In the genomic region with DNA sequence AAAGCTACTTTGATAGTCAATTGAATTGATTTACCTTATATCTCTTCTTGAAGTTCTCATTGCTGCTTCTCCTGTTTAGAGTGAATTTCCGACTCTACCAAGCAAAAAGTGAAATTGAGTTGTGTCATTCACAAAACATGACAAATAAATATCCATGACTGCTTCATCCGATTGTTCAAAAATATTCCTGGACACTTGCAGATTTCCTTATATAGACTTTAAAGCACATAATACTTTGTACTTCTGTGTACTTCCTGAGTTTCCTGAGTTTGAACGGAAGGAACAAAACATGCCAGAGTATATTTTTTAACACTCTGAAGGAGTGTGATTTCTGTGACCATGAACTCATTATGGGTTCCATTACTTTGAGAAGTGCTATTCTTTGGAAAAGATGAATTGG, we compare ENCODE assay signal across 11 cellular contexts. TPM values are rescaled to one million over a fixed set of nuclear protein-coding genes. Genes with fewer than 3 reads are reported as not detected.
"Had no signal": no experiment of that assay in that cellular context is flagged by ENCODE, and none has a peak within 500 bp of the region (broad histone marks: within the 10 kb centered on the region; RNA-seq: fewer than 3 reads in every experiment).

No MANE protein-coding gene starts in this region.

- FAIRE-seq: H1, H54 had no signal

- H3K4me3 ChIP-seq: GM23248, GM23338, HAP-1 had no signal

- H3K9ac ChIP-seq: GM23248 had no signal

- DNase-seq: GM23248, GOT3, H7, H9, HCEC 1CT, HFFc6 had no signal

- H3K27ac ChIP-seq: GM23248 had no signal

- H3K4me1 ChIP-seq: HAP-1 had no signal

- H3K9me3 ChIP-seq: HAP-1 had no signal

- H2AFZ ChIP-seq: GM23248 had no signal

- H3K36me3 ChIP-seq: HAP-1 had no signal

- H3K4me2 ChIP-seq: GM23338 had no signal

- ATAC-seq: GM23338, HCT116 had no signal

RNA-seq across cellular contexts. Expression of a gene that starts 20.5 kb away (rescaled TPM):
- total RNA-seq: HFFc6 had no signal
